4 cellular contexts compared by ENCODE assay signal in genomic region chr1:16343276-16343675, GRCh38. TPM values are rescaled to one million over a fixed set of nuclear protein-coding genes. Genes with fewer than 3 reads are reported as not detected.
DNase-seq lines count a peak whose midpoint lies in the region; ATAC-seq and TF ChIP-seq lines count a peak whose summit lies in the region.
"Not testable (repeated sequence)": the region's sequence is repeated elsewhere in the genome, so short reads cannot be mapped to it uniquely, and the experiment has no call there.

No MANE protein-coding gene starts in this region.

- in situ Hi-C loops in gastrocnemius medialis (cut with MboI; ENCODE audit: low sequenced_read_pairs in 4 of 4), result not testable (repeated sequence)

- not testable (repeated sequence) for H3K9me3 ChIP-seq in HEK293 (ENCODE audit: control insufficient read depth, insufficient read depth, low read depth, low read length); left ventricle myocardium inferior (replicated peaks); neutrophil; gastrocnemius medialis

- not testable (repeated sequence) for H3K27me3 ChIP-seq in left ventricle myocardium inferior (ENCODE audit: low read depth); neutrophil; gastrocnemius medialis

- TF ChIP-seq CTCF in HEK293 (tag by site-specific recombination; IDR thresholded peaks at IDR 0.05); left ventricle myocardium inferior (IDR thresholded peaks at IDR 0.05; ENCODE audit: borderline replicate concordance); neutrophil (IDR thresholded peaks at IDR 0.05); gastrocnemius medialis (IDR thresholded peaks at IDR 0.05 in 4 of 5, conservative IDR thresholded peaks at IDR 0.05 in 1 of 5): not testable (repeated sequence)

- not testable (repeated sequence) for H3K4me1 ChIP-seq in HEK293 (ENCODE audit: control insufficient read depth, insufficient read depth, low read length); neutrophil (ENCODE audit: control insufficient read depth in 1 of 2, insufficient read depth in 1 of 2, low read depth in 1 of 2, low read length in 1 of 2)
- H3K4me1 ChIP-seq in left ventricle myocardium inferior (peaks cover 50% of the 10 kb centered on the region), gastrocnemius medialis (peaks cover 25 to 40% of the 10 kb centered on the region in 2 donors)

- ATAC-seq in gastrocnemius medialis, result peak; percentile 73 to 83

- not testable (repeated sequence) for H3K27ac ChIP-seq in HEK293 (ENCODE audit: extremely low read depth, low read depth, low read length)
- peak overlapping the region; percentile 40 for H3K27ac ChIP-seq in left ventricle myocardium inferior (replicated peaks)
- H3K27ac ChIP-seq in neutrophil, result peak overlapping the region; percentile 52
- H3K27ac ChIP-seq in gastrocnemius medialis, result peak overlapping the region; percentile 3 to 59 (median 58)

- not testable (repeated sequence) for H3K36me3 ChIP-seq in HEK293 (ENCODE audit: control insufficient read depth in 2 of 2, insufficient read depth in 1 of 2, low read length in 2 of 2); left ventricle myocardium inferior; neutrophil; gastrocnemius medialis

- H3K4me3 ChIP-seq in HEK293 (ENCODE audit: low read depth, low read length); left ventricle myocardium inferior; neutrophil (ENCODE audit: low read depth in 1 of 2, low read length in 1 of 2); gastrocnemius medialis: not testable (repeated sequence)

- DNase-seq in left ventricle myocardium inferior, result not testable (repeated sequence)
- peak in 1 of 2 donors; percentile 34 for DNase-seq in gastrocnemius medialis

- CTCF ChIA-PET in HEK293 (lab: Yijun Ruan, JAX), result interaction anchor here (0.7 kb wide), 1 partner anchor 50 kb away, joined by 3 read pairs; no protein-coding TSS in a partner anchor

- not testable (repeated sequence) for TF ChIP-seq POLR2A in gastrocnemius medialis (IDR thresholded peaks at IDR 0.05)

- POLR2A ChIA-PET in HEK293 (lab: Yijun Ruan, JAX), result interaction anchor here (0.6 to 1.3 kb wide), 2 partner anchors 14 to 188 kb away, joined by 3 to 5 read pairs; no protein-coding TSS in a partner anchor

- intact Hi-C loops in left ventricle myocardium inferior (cut with micrococcal nuclease); gastrocnemius medialis (cut with DNase I; ENCODE audit: low total_unique reads): not testable (repeated sequence)

TF ChIP-seq in HEK293, 187 proteins besides CTCF, POLR2A, EP300 and RAD21:
- peak; percentile 47; the same call in 1 of the 2 replicates for TF ChIP-seq ZNF600 (tag by site-specific recombination; IDR thresholded peaks at IDR 0.05)

RNA-seq across cellular contexts. Expression of gene FBXO42, which starts 9.0 kb away (rescaled TPM):
- total RNA-seq in left ventricle myocardium inferior (18.6 TPM), gastrocnemius medialis (10 to 100 TPM; 23.1 to 32.4 (median 27.2) TPM)

RNA-seq across cellular contexts. Expression of gene SZRD1, which starts 23.8 kb away (rescaled TPM):
- total RNA-seq in left ventricle myocardium inferior (97.3 TPM), gastrocnemius medialis (100 to 1,000 TPM in 1 of 4 donors, 10 to 100 TPM in 3; 44.1 to 102 (median 83.1) TPM)
